ENCODE assay signal across 1 cellular context in genomic region chr20:23180451-23180921, GRCh38.
TF ChIP-seq lines count a peak whose summit lies in the region.

No MANE protein-coding gene starts in this region.

TF ChIP-seq in K562, 482 proteins besides CTCF, POLR2A, EP300 and RAD21 (continued from another document):
- TF ChIP-seq CREB3 (tag; conservative IDR thresholded peaks at IDR 0.05; ENCODE audit: low read depth) (peak; percentile 60; the same call in 1 of the 2 replicates), ZBTB43 (CRISPR knock-in tag; IDR thresholded peaks at IDR 0.05) (no peak), THRA (IDR thresholded peaks at IDR 0.05) (peak; percentile 91), UBTF (IDR thresholded peaks at IDR 0.05; ENCODE audit: borderline replicate concordance in 1 of 2, low read depth in 2 of 2, low read length in 2 of 2) (no peak), ZNF592 (IDR thresholded peaks at IDR 0.05) (peak; percentile 61; the same call in 1 of the 2 replicates)
